In genomic region chr1:64515427-64515826, GRCh38 we compare ENCODE assay signal across 11 cellular contexts. TPM values are rescaled to one million over a fixed set of nuclear protein-coding genes. Genes with fewer than 3 reads are reported as not detected.
DNase-seq lines count a peak whose midpoint lies in the region; ATAC-seq, FAIRE-seq and TF ChIP-seq lines count a peak whose summit lies in the region.
"Had no signal": no experiment of that assay in that cellular context is flagged by ENCODE, and none has a peak within 500 bp of the region (broad histone marks: within the 10 kb centered on the region; RNA-seq: fewer than 3 reads in every experiment).

No MANE protein-coding gene starts in this region.

- peak overlapping the region; percentile 24 for H3K4me2 ChIP-seq in Loucy (ENCODE audit: low read depth, low read length, poor library complexity, severe bottlenecking)
- H3K4me2 ChIP-seq in H1 (ENCODE audit: insufficient read depth in 1 of 2, low read depth in 2 of 2, low read length in 2 of 2) = no peak overlapping the region
- H3K4me2 ChIP-seq: KMS-11 had no signal

- H3K4me3 Mint-ChIP-seq in nephron = peak overlapping the region in 2 of 3 experiments; percentile 4 to 17
- H3K4me3 Mint-ChIP-seq in CD8-positive, alpha-beta T cell = no peak overlapping the region
- H3K4me3 Mint-ChIP-seq: activated CD4-positive, alpha-beta T cell treated with anti-CD3 and anti-CD28 coated beads for 36 hours; neural crest cell had no signal

- H3F3A ChIP-seq in Loucy (ENCODE audit: low read depth) = no peaks in the 10 kb centered on the region

- no peaks in the 10 kb centered on the region for H3K9me2 ChIP-seq in Loucy (replicated peaks; ENCODE audit: low read depth, low read length)

- no peak overlapping the region for H2BK5ac ChIP-seq in H1 (ENCODE audit: low read depth, low read length)

- H3K23ac ChIP-seq in H1 (ENCODE audit: insufficient read length) = no peak overlapping the region

- no peak overlapping the region for H3K9ac ChIP-seq in Loucy (ENCODE audit: low read depth, low read length, poor library complexity, severe bottlenecking)
- H3K9ac ChIP-seq in H1 (replicated peaks in 1 of 4; ENCODE audit: extremely low read depth in 1 of 4, low read depth in 3 of 4, low read length in 3 of 4) = no peak overlapping the region
- H3K9ac ChIP-seq: KMS-11 had no signal

- 0% methylated on average over 1 of the region's 1 CpG; no CpG with 5 or more reads in 1 of the 2 experiments for WGBS in H1 (ENCODE audit: extremely low coverage in 1 of 2, insufficient coverage in 1 of 2, insufficient read length in 1 of 2, insufficient replicate concordance in 2 of 2, low coverage in 1 of 2, low lambda C conversion rate in 2 of 2, missing lambda C conversion rate in 1 of 2), 2 experiments

- no peak overlapping the region for H3K4ac ChIP-seq in H1 (replicated peaks; ENCODE audit: insufficient read length, low read depth, low read length)

- peak overlapping the region; percentile 90 to 99 (median 97) for H3K27ac Mint-ChIP-seq in nephron
- no peak overlapping the region for H3K27ac Mint-ChIP-seq in CD8-positive, alpha-beta T cell
- H3K27ac Mint-ChIP-seq: activated CD4-positive, alpha-beta T cell treated with anti-CD3 and anti-CD28 coated beads for 36 hours had no signal

- H3K56ac ChIP-seq in H1 (replicated peaks; ENCODE audit: insufficient read length, low read depth, low read length) = no peak overlapping the region

- no peaks in the 10 kb centered on the region for H3K27me3 ChIP-seq in Loucy (ENCODE audit: insufficient read depth, low read length, poor library complexity, severe bottlenecking)
- H3K27me3 ChIP-seq in H1 (replicated peaks in 1 of 4; ENCODE audit: control insufficient read depth in 3 of 4, extremely low read depth in 1 of 4, insufficient read depth in 3 of 4, low read length in 3 of 4) = peaks cover 0 to 1% (median 0%) of the 10 kb centered on the region in 4 experiments; a peak in 1 of 7 replicates
- no peaks in the 10 kb centered on the region for H3K27me3 ChIP-seq in CD8-positive, alpha-beta T cell (ENCODE audit: insufficient read depth, low read length)

- H2AFZ ChIP-seq in Loucy (ENCODE audit: low read length) = no peak overlapping the region
- H2AFZ ChIP-seq in H1 (ENCODE audit: low read length) = no peak overlapping the region

- no peak overlapping the region for H2BK12ac ChIP-seq in H1 (ENCODE audit: low read depth, low read length)

- peaks cover 31% of the 10 kb centered on the region for H3K4me1 ChIP-seq in Loucy (ENCODE audit: insufficient read depth, low read length, poor library complexity, severe bottlenecking)
- peaks cover 4 to 34% (median 24%) of the 10 kb centered on the region in 4 experiments for H3K4me1 ChIP-seq in H1 (replicated peaks in 1 of 4; ENCODE audit: control insufficient read depth in 3 of 4, insufficient read depth in 4 of 4, low read length in 3 of 4)
- H3K4me1 ChIP-seq in CD8-positive, alpha-beta T cell (ENCODE audit: insufficient read depth, low read length) = peaks cover 3% of the 10 kb centered on the region

- no peak overlapping the region for H2BK15ac ChIP-seq in H1 (ENCODE audit: low read length)

- no peak for FAIRE-seq in H1 (lab: Jason Lieb, UNC)

- no peak overlapping the region for H4K8ac ChIP-seq in H1 (ENCODE audit: extremely low read depth, insufficient read depth, low read length)

- no peak overlapping the region for H3K18ac ChIP-seq in H1 (ENCODE audit: extremely low read depth, low read length)

- H4K5ac ChIP-seq in H1 (ENCODE audit: insufficient read length, low read depth, low read length) = no peak overlapping the region

- H3K36me3 Mint-ChIP-seq in nephron (ENCODE audit: low read depth) = no peaks in the 10 kb centered on the region
- no peaks in the 10 kb centered on the region for H3K36me3 Mint-ChIP-seq in CD8-positive, alpha-beta T cell

- H3K27me3 Mint-ChIP-seq in nephron (ENCODE audit: low read depth) = no peaks in the 10 kb centered on the region
- H3K27me3 Mint-ChIP-seq in CD8-positive, alpha-beta T cell (ENCODE audit: low read depth) = no peaks in the 10 kb centered on the region
- H3K27me3 Mint-ChIP-seq: activated CD4-positive, alpha-beta T cell treated with anti-CD3 and anti-CD28 coated beads for 36 hours had no signal

- POLR2A ChIA-PET in H1 (lab: Charles Lee; ENCODE audit: partially characterized antibody) = interaction anchor here (0.7 to 1.3 kb wide), 3 partner anchors 17 to 26 kb away, joined by 3 read pairs; no protein-coding TSS in a partner anchor
- POLR2A ChIA-PET in CD8-positive, alpha-beta T cell (lab: Charles Lee) = no interaction called here

- H3K4me3 ChIP-seq in Loucy (ENCODE audit: low read length, poor library complexity, severe bottlenecking) (no peak overlapping the region), H1 (ENCODE audit: extremely low read depth in 1 of 4, insufficient read depth in 2 of 4, low read depth in 3 of 4, low read length in 4 of 4) (no peak overlapping the region)
- H3K4me3 ChIP-seq in CD8-positive, alpha-beta T cell (ENCODE audit: low read depth, low read length) = no peak overlapping the region

- TF ChIP-seq CTCF in Loucy (conservative IDR thresholded peaks at IDR 0.05; ENCODE audit: low read length) (no peak), H1 (IDR thresholded peaks at IDR 0.05; ENCODE audit: control extremely low read depth in 1 of 3, insufficient read depth in 1 of 3, low read depth in 1 of 3, low read length in 3 of 3) (no peak), nephron (IDR thresholded peaks at IDR 0.05; ENCODE audit: unreplicated experiment in 3 of 3) (no peak)
- TF ChIP-seq CTCF in CD8-positive, alpha-beta T cell (IDR thresholded peaks at IDR 0.05) = no peak

- H3K9me3 ChIP-seq in Loucy (ENCODE audit: insufficient read depth, low read depth, low read length) = no peaks in the 10 kb centered on the region
- H3K9me3 ChIP-seq in H1 (ENCODE audit: insufficient read depth in 2 of 2, low read depth in 1 of 2, low read length in 1 of 2) = no peaks in the 10 kb centered on the region
- no peaks in the 10 kb centered on the region for H3K9me3 ChIP-seq in CD8-positive, alpha-beta T cell (ENCODE audit: low read length)

- H3K14ac ChIP-seq in H1 (ENCODE audit: insufficient read length) = no peak overlapping the region

- H3K79me2 ChIP-seq in Loucy (ENCODE audit: insufficient read depth, low read length) = peaks cover 44% of the 10 kb centered on the region
- peaks cover 0 to 99% of the 10 kb centered on the region in 2 experiments; a peak in 3 of 4 replicates for H3K79me2 ChIP-seq in H1 (ENCODE audit: control insufficient read depth in 1 of 2, insufficient read depth in 2 of 2, low read length in 2 of 2)

- no peak overlapping the region for H3K27ac ChIP-seq in H1 (ENCODE audit: low read depth, low read length)
- no peak overlapping the region for H3K27ac ChIP-seq in CD8-positive, alpha-beta T cell (ENCODE audit: low read depth, low read length)
- H3K27ac ChIP-seq: KMS-11 had no signal

- H2BK120ac ChIP-seq in H1 (replicated peaks; ENCODE audit: low read depth, low read length) = no peak overlapping the region

- CTCF ChIA-PET in H1 (lab: Charles Lee; ENCODE audit: partially characterized antibody) = interaction anchor here (1.6 to 3.1 kb wide), 2 partner anchors 23 to 37 kb away, joined by 4 to 14 read pairs; no protein-coding TSS in a partner anchor
- CTCF ChIA-PET in CD8-positive, alpha-beta T cell (lab: Charles Lee) = no interaction called here

- H3K9me3 Mint-ChIP-seq in nephron = no peaks in the 10 kb centered on the region
- H3K9me3 Mint-ChIP-seq in CD8-positive, alpha-beta T cell = no peaks in the 10 kb centered on the region
- H3K9me3 Mint-ChIP-seq: neural crest cell had no signal

- no peak for TF ChIP-seq POLR2A in H1 (IDR thresholded peaks at IDR 0.05; ENCODE audit: control extremely low read depth in 1 of 2, low read depth in 2 of 2, low read length in 2 of 2)

- H4K91ac ChIP-seq in H1 (replicated peaks; ENCODE audit: insufficient read length, low read length) = no peak overlapping the region

- ATAC-seq in CD8-positive, alpha-beta T cell = no peak
- ATAC-seq in HG03196 (IDR thresholded peaks at IDR 0.05; ENCODE audit: unreplicated experiment) = no peak
- ATAC-seq: activated CD4-positive, alpha-beta T cell treated with anti-CD3 and anti-CD28 coated beads for 36 hours had no signal

- no peaks in the 10 kb centered on the region for H3K36me3 ChIP-seq in Loucy (ENCODE audit: insufficient read depth, low read length)
- H3K36me3 ChIP-seq in H1 (ENCODE audit: control insufficient read depth in 2 of 4, insufficient read depth in 4 of 4, low read length in 3 of 4) = no peaks in the 10 kb centered on the region
- H3K36me3 ChIP-seq in CD8-positive, alpha-beta T cell (ENCODE audit: insufficient read depth, low read length) = no peaks in the 10 kb centered on the region

- intact Hi-C loops in CD8-positive, alpha-beta T cell (cut with DNase I, micrococcal nuclease) = no loop called here

- no peak overlapping the region for H2AK5ac ChIP-seq in H1 (ENCODE audit: low read depth, low read length)

- no peak overlapping the region for H2BK20ac ChIP-seq in H1 (ENCODE audit: low read length)

- TF ChIP-seq RAD21 in H1 (IDR thresholded peaks at IDR 0.05 in 1 of 2, conservative IDR thresholded peaks at IDR 0.05 in 1 of 2; ENCODE audit: low read depth in 2 of 2, low read length in 2 of 2) = no peak

- H3K79me1 ChIP-seq in H1 (ENCODE audit: low read depth, low read length) = peaks cover 6% of the 10 kb centered on the region; the same call in 1 of the 2 replicates

- TF ChIP-seq EP300 in H1 (IDR thresholded peaks at IDR 0.05; ENCODE audit: borderline replicate concordance in 1 of 2, low read depth in 2 of 2, low read length in 2 of 2) = no peak

- peaks cover 77% of the 10 kb centered on the region for H3K4me1 Mint-ChIP-seq in nephron
- H3K4me1 Mint-ChIP-seq in CD8-positive, alpha-beta T cell (ENCODE audit: low read depth) = peaks cover 27% of the 10 kb centered on the region

- H4K20me1 ChIP-seq in Loucy (ENCODE audit: insufficient read depth, low read length, poor library complexity, severe bottlenecking) (no peaks in the 10 kb centered on the region), H1 (replicated peaks in 1 of 2; ENCODE audit: control insufficient read depth in 1 of 2, insufficient read depth in 2 of 2, low read length in 2 of 2) (peaks cover 16 to 31% of the 10 kb centered on the region in 2 experiments)

- H3K23me2 ChIP-seq in H1 (ENCODE audit: low read depth, low read length) = no peaks in the 10 kb centered on the region

- peak; percentile 46 for DNase-seq in AG08396 (ENCODE audit: low spot score)
- DNase-seq in H1 (ENCODE audit: low read depth in 1 of 2, low spot score in 2 of 2) = no peak
- DNase-seq in activated CD4-positive, CD25-positive, alpha-beta regulatory T cell treated with anti-CD3 and anti-CD28 coated beads, Interleukin-2, amount 50 U/mL, for 72 hours = no peak
- DNase-seq in mesenteric fat pad (ENCODE audit: low spot score) = no peak
- DNase-seq in CD8-positive, alpha-beta T cell = no peak
- DNase-seq: activated CD4-positive, alpha-beta T cell treated with anti-CD3 and anti-CD28 coated beads for 36 hours had no signal

RNA-seq across cellular contexts. Expression of gene CACHD1, which starts 45.5 kb away (rescaled TPM):
- total RNA-seq in H1 (2021; fragmentation: NEBNext Ultra II Directional; extraction: Animal tissue kit (Norgen Biotek cat#: 25700)) = 42.5 and 44.7 TPM in 2 replicates
- polyA plus RNA-seq in H1 (2011; rRNA removed) = 22.2 and 26.4 TPM in 2 replicates
- 24.2 TPM for polyA plus RNA-seq in H1 (2011; cell fraction: cytosol; rRNA removed)
- 42.0 TPM for polyA plus RNA-seq in H1 (2011; cell fraction: nucleus; rRNA removed)
- polyA plus RNA-seq in H1 (2012, experiment 1 of 2) = 28.5 to 35.1 TPM (median 34.0 TPM) in 4 replicates
- polyA plus RNA-seq in H1 (2012, experiment 2 of 2) = 2.8 TPM
- polyA plus RNA-seq in H1 (2013, experiment 1 of 2) = 33.0 TPM
- polyA plus RNA-seq in H1 (2013, experiment 2 of 2) = 31.4 TPM
- 71.1 and 85.3 TPM in 2 replicates for polyA minus RNA-seq in H1 (2011; rRNA and poly(A)+ RNA removed)
- 39.4 TPM for polyA minus RNA-seq in H1 (2011; cell fraction: cytosol; rRNA and poly(A)+ RNA removed)
- polyA minus RNA-seq in H1 (2011; cell fraction: nucleus; rRNA and poly(A)+ RNA removed) = 70.3 TPM
- 14.4 TPM for total RNA-seq in mesenteric fat pad
- total RNA-seq in CD8-positive, alpha-beta T cell = 1 to 10 TPM; 3.4 TPM
